In the genomic region with DNA sequence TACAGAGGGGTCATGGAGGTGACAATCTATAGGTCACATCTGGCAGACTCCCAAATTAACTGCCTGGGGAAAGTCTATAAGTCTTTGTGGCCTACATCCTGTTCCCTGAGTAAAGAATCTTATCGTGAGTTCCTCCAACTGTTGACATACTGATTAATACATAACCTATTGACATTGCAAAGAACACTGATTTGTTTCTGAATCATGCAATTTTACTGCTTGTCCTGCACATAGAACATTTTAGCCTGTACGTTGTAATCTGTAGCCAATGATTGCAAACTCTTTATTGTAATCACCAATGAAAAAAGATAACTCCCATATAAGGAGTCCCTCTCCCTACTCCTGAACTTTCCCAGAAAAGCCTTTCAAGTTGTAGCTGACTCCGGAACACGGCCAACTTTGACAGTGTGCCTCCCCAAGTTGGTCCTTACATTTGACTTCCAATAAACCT, we compare ENCODE assay signal across 2 cellular contexts.
TF ChIP-seq lines count a peak whose summit lies in the region.

No MANE protein-coding gene starts in this region.

TF ChIP-seq in endothelial cell of umbilical vein, 7 proteins besides CTCF, POLR2A, EP300 and RAD21:
- TF ChIP-seq GATA2 (IDR thresholded peaks at IDR 0.05; ENCODE audit: insufficient read depth, insufficient read length, low read depth, low read length) (peak; percentile 96), EZH2 (IDR thresholded peaks at IDR 0.05; ENCODE audit: borderline replicate concordance, low read depth, low read length, severe bottlenecking) (no peak), JUN (IDR thresholded peaks at IDR 0.05; ENCODE audit: borderline replicate concordance, insufficient read depth, insufficient read length, low read depth) (peak; percentile 84), FOS (IDR thresholded peaks at IDR 0.05; ENCODE audit: borderline replicate concordance, insufficient read depth, low read length) (peak; percentile 68), POLR2AphosphoS5 (IDR thresholded peaks at IDR 0.05; ENCODE audit: insufficient read depth, low read depth, low read length) (peak; percentile 93)
- TF ChIP-seq, protein P1, sequence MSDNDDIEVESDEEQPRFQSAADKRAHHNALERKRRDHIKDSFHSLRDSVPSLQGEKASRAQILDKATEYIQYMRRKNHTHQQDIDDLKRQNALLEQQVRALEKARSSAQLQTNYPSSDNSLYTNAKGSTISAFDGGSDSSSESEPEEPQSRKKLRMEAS (IDR thresholded peaks at IDR 0.05; ENCODE audit: insufficient read depth, insufficient read length): no peak

TF ChIP-seq in liver, 16 proteins besides CTCF, POLR2A, EP300 and RAD21:
- TF ChIP-seq, protein P2, sequence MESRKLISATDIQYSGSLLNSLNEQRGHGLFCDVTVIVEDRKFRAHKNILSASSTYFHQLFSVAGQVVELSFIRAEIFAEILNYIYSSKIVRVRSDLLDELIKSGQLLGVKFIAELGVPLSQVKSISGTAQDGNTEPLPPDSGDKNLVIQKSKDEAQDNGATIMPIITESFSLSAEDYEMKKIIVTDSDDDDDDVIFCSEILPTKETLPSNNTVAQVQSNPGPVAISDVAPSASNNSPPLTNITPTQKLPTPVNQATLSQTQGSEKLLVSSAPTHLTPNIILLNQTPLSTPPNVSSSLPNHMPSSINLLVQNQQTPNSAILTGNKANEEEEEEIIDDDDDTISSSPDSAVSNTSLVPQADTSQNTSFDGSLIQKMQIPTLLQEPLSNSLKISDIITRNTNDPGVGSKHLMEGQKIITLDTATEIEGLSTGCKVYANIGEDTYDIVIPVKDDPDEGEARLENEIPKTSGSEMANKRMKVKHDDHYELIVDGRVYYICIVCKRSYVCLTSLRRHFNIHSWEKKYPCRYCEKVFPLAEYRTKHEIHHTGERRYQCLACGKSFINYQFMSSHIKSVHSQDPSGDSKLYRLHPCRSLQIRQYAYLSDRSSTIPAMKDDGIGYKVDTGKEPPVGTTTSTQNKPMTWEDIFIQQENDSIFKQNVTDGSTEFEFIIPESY (IDR thresholded peaks at IDR 0.05): peak; percentile 39
- TF ChIP-seq GABPA (IDR thresholded peaks at IDR 0.05 in 1 of 2, conservative IDR thresholded peaks at IDR 0.05 in 1 of 2): peak in 1 of 2 donors; percentile 36
- TF ChIP-seq HNF4A (conservative IDR thresholded peaks at IDR 0.05): peak; percentile 59
- no peak for TF ChIP-seq EGR1 (IDR thresholded peaks at IDR 0.05; ENCODE audit: low read depth in 2 of 2)
- TF ChIP-seq FOXA1 (IDR thresholded peaks at IDR 0.05): peak; percentile 97
- TF ChIP-seq SP1 (IDR thresholded peaks at IDR 0.05): peak; percentile 77
- TF ChIP-seq, protein P1 (IDR thresholded peaks at IDR 0.05): peak; percentile 13
- TF ChIP-seq YY1 (IDR thresholded peaks at IDR 0.05): peak; percentile 26
- peak in 1 of 2 donors; percentile 52 for TF ChIP-seq JUND (IDR thresholded peaks at IDR 0.05)
- TF ChIP-seq, protein P3, sequence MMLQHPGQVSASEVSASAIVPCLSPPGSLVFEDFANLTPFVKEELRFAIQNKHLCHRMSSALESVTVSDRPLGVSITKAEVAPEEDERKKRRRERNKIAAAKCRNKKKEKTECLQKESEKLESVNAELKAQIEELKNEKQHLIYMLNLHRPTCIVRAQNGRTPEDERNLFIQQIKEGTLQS (IDR thresholded peaks at IDR 0.05): no peak
- no peak for TF ChIP-seq TAF1 (conservative IDR thresholded peaks at IDR 0.05)
- TF ChIP-seq RXRA (IDR thresholded peaks at IDR 0.05): peak; percentile 5 to 55
- no peak for TF ChIP-seq NR2F2 (IDR thresholded peaks at IDR 0.05)
- TF ChIP-seq HNF4G (IDR thresholded peaks at IDR 0.05): no peak
- TF ChIP-seq, protein P4, sequence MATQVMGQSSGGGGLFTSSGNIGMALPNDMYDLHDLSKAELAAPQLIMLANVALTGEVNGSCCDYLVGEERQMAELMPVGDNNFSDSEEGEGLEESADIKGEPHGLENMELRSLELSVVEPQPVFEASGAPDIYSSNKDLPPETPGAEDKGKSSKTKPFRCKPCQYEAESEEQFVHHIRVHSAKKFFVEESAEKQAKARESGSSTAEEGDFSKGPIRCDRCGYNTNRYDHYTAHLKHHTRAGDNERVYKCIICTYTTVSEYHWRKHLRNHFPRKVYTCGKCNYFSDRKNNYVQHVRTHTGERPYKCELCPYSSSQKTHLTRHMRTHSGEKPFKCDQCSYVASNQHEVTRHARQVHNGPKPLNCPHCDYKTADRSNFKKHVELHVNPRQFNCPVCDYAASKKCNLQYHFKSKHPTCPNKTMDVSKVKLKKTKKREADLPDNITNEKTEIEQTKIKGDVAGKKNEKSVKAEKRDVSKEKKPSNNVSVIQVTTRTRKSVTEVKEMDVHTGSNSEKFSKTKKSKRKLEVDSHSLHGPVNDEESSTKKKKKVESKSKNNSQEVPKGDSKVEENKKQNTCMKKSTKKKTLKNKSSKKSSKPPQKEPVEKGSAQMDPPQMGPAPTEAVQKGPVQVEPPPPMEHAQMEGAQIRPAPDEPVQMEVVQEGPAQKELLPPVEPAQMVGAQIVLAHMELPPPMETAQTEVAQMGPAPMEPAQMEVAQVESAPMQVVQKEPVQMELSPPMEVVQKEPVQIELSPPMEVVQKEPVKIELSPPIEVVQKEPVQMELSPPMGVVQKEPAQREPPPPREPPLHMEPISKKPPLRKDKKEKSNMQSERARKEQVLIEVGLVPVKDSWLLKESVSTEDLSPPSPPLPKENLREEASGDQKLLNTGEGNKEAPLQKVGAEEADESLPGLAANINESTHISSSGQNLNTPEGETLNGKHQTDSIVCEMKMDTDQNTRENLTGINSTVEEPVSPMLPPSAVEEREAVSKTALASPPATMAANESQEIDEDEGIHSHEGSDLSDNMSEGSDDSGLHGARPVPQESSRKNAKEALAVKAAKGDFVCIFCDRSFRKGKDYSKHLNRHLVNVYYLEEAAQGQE (IDR thresholded peaks at IDR 0.05): peak; percentile 51
- TF ChIP-seq FOXA2 (IDR thresholded peaks at IDR 0.05): peak; percentile 98
